8 cellular contexts compared by ENCODE assay signal in the genomic region with DNA sequence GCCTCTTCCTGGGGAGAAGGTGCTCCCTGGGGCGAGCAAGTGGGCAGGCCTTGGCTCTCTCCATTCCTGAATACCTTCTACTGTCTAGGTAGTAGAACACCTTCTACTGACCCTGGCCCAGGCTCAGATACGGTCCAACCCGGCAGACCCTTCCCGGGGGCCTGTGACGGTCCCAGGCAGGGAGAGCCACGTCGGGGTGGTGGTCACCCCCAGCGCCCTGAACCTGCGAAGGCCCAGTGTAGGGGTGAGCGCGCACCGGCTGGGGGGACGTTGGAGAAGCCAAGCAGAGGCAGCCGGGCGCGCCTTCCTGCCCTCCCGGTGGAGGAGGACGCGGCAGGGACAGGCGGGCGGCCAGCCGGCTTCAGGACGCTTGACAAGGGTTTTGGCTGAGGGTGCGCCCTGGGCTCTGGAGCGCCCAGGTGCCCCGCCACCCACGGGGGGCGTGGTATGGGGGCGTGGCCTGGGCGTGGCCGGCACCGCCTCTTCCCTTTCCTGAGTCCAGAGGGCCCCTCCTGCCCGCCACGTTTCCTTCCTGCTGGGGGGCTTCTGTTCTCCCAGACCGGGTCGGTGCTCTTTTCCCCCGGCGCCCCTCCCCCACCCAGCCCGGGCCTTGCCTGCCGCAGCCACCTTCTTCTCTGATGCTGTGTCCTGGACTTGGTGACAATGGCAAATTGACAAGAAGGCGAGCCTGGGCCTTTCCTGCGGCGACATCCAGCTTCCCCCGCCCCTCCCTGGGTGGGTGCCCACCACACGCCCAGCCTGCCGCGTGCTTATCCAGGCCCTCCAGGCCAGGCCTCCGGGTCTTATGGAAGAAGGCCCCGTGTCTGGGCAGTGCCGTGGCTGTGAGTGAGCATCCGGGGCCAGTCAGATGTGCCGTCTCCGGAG. TPM values are rescaled to one million over a fixed set of nuclear protein-coding genes. Genes with fewer than 3 reads are reported as not detected.
A peak's percentile ranks its signal among the peaks of the same experiment; 100 is the strongest.
DNase-seq lines count a peak whose midpoint lies in the region; TF ChIP-seq lines count a peak whose summit lies in the region.

No MANE protein-coding gene starts in this region.

- H3K4me2 ChIP-seq in OCI-LY1 (ENCODE audit: low read length): peak overlapping the region; percentile 92

- TF ChIP-seq CTCF in OCI-LY1 (IDR thresholded peaks at IDR 0.05; ENCODE audit: low read length): no peak
- no peak for TF ChIP-seq CTCF in foreskin fibroblast (IDR thresholded peaks at IDR 0.05; ENCODE audit: low read depth, low read length)

- H3K9me3 ChIP-seq in OCI-LY1 (ENCODE audit: low read length) (no peaks in the 10 kb centered on the region), iPS DF 6.9 (ENCODE audit: control insufficient read depth, insufficient read depth, low read length) (no peaks in the 10 kb centered on the region)

- no CpG with 5 or more reads among the region's 53 CpGs for WGBS in iPS DF 6.9 (ENCODE audit: insufficient coverage, insufficient read length)

- H3K79me2 ChIP-seq in OCI-LY1 (ENCODE audit: insufficient read depth, low read length): no peaks in the 10 kb centered on the region

- H3K4me3 ChIP-seq in OCI-LY1 (ENCODE audit: low read depth, low read length, poor library complexity, severe bottlenecking) (peak overlapping the region; percentile 72), iPS DF 6.9 (ENCODE audit: low read length) (peak overlapping the region; percentile 13; the same call in 1 of the 2 replicates), foreskin fibroblast (ENCODE audit: low read depth in 1 of 2, low read length in 2 of 2) (no peak overlapping the region)

- peak overlapping the region; percentile 45; the same call in 1 of the 2 replicates for H2AFZ ChIP-seq in OCI-LY1 (ENCODE audit: low read length)

- peak overlapping the region; percentile 73 for H3K9ac ChIP-seq in OCI-LY1 (ENCODE audit: low read length)

- no peaks in the 10 kb centered on the region for H3K9me2 ChIP-seq in OCI-LY1 (ENCODE audit: low read depth, low read length)

- H3K4me1 ChIP-seq in OCI-LY1 (ENCODE audit: insufficient read depth, low read length, severe bottlenecking) (peaks cover 21% of the 10 kb centered on the region), iPS DF 6.9 (ENCODE audit: control insufficient read depth, insufficient read depth, low read length) (peaks cover 3% of the 10 kb centered on the region)

- H3K27me3 ChIP-seq in OCI-LY1 (ENCODE audit: insufficient read depth, low read length) (no peaks in the 10 kb centered on the region), iPS DF 6.9 (ENCODE audit: control insufficient read depth, insufficient read depth, low read length) (no peaks in the 10 kb centered on the region)

- DNase-seq in DMS53 (lab: John Stamatoyannopoulos, UW): peak; percentile 70
- no peak for DNase-seq in DMS53 treated with DMSO at 0.1 percent for 48 hours (lab: John Stamatoyannopoulos, UW; ENCODE audit: unreplicated experiment)
- DNase-seq in activated gamma-delta T cell treated with Interleukin-2 at 50 U/mL for 16 hours: peak; percentile 75
- no peak for DNase-seq in iPS DF 6.9 (ENCODE audit: low read depth, low spot score)
- peak; percentile 62 for DNase-seq in stimulated activated CD4-positive, alpha-beta T cell treated with anti-CD3 and anti-CD28 coated beads, Interleukin-1b, Interleukin-23, amount 100 ng/mL, for 48 hours
- DNase-seq in foreskin fibroblast: no peak
- no peak for DNase-seq in occipital lobe (lab: John Stamatoyannopoulos, UW)

- no peaks in the 10 kb centered on the region for H3K36me3 ChIP-seq in OCI-LY1 (ENCODE audit: insufficient read depth, low read length)
- no peaks in the 10 kb centered on the region for H3K36me3 ChIP-seq in iPS DF 6.9 (ENCODE audit: control insufficient read depth, insufficient read depth, low read length)

- H4K20me1 ChIP-seq in OCI-LY1 (ENCODE audit: insufficient read depth, low read length): no peaks in the 10 kb centered on the region

- H3K27ac ChIP-seq in OCI-LY1 (ENCODE audit: low read depth, low read length, poor library complexity, severe bottlenecking) (no peak overlapping the region), iPS DF 6.9 (ENCODE audit: low read length) (no peak overlapping the region)

- no peaks in the 10 kb centered on the region; the same call in 1 of the 2 replicates for H3F3A ChIP-seq in OCI-LY1 (ENCODE audit: insufficient read depth, low read length)

RNA-seq across cellular contexts. Expression of gene PPP1R13B, which starts 24.5 kb away (rescaled TPM):
- total RNA-seq in occipital lobe: 15.8 TPM

RNA-seq across cellular contexts. Expression of gene TDRD9, which starts 56.4 kb away (rescaled TPM):
- 1.2 TPM for total RNA-seq in occipital lobe

Comparison
In these comparisons a context has a peak if more than half of its experiments do, and no peak if none do; other contexts are left out.
1. DNase-seq: peak in DMS53 (single experiment), activated gamma-delta T cell treated with Interleukin-2 at 50 U/mL for 16 hours (single experiment) and stimulated activated CD4-positive, alpha-beta T cell treated with anti-CD3 and anti-CD28 coated beads, Interleukin-1b, Interleukin-23, amount 100 ng/mL, for 48 hours (single experiment); none in DMS53 treated with DMSO at 0.1 percent for 48 hours (single experiment), iPS DF 6.9 (single experiment), foreskin fibroblast (0 of 2) and occipital lobe (single experiment).
2. H3K4me3 ChIP-seq: peak in OCI-LY1 (single experiment) and iPS DF 6.9 (single experiment); none in foreskin fibroblast (0 of 2).